21 cellular contexts compared by ENCODE assay signal in genomic region chr3:139974809-139975425, GRCh38. TPM values are rescaled to one million over a fixed set of nuclear protein-coding genes. Genes with fewer than 3 reads are reported as not detected.
"Had no signal": no experiment of that assay in that cellular context is flagged by ENCODE, and none has a peak within 500 bp of the region (broad histone marks: within the 10 kb centered on the region; RNA-seq: fewer than 3 reads in every experiment).

No MANE protein-coding gene starts in this region.

- H3K27me3 ChIP-seq: adrenal gland, breast epithelium, Peyer's patch had no signal

- H3K36me3 Mint-ChIP-seq: activated naive CD8-positive, alpha-beta T cell treated with anti-CD3 and anti-CD28 coated beads, Interleukin-2, amount 10 ng/mL, durations not matched to agents 7 days and 5 days; IgD-negative memory B cell had no signal

- H3K27ac ChIP-seq: adrenal gland, breast epithelium, Peyer's patch, RWPE1 had no signal

- H3K27me3 Mint-ChIP-seq: activated CD4-positive, alpha-beta memory T cell treated with anti-CD3 and anti-CD28 coated beads, Interleukin-2, amount 10 ng/mL, durations not matched to agents 7 days and 5 days; activated naive CD8-positive, alpha-beta T cell treated with anti-CD3 and anti-CD28 coated beads, Interleukin-2, amount 10 ng/mL, durations not matched to agents 7 days and 5 days; IgD-negative memory B cell had no signal

- H3K4me1 Mint-ChIP-seq: activated CD4-positive, alpha-beta memory T cell treated with anti-CD3 and anti-CD28 coated beads, Interleukin-2, amount 10 ng/mL, durations not matched to agents 7 days and 5 days; activated naive CD8-positive, alpha-beta T cell treated with anti-CD3 and anti-CD28 coated beads, Interleukin-2, amount 10 ng/mL, durations not matched to agents 7 days and 5 days; IgD-negative memory B cell had no signal

- H3K9me3 ChIP-seq: adrenal gland, breast epithelium, Peyer's patch had no signal

- H3K36me3 ChIP-seq: adrenal gland, breast epithelium, Peyer's patch had no signal

- H3K4me1 ChIP-seq: adrenal gland, breast epithelium, Peyer's patch had no signal

- DNase-seq: activated CD4-positive, alpha-beta memory T cell treated with anti-CD3 and anti-CD28 coated beads, Interleukin-2, amount 10 ng/mL, durations not matched to agents 7 days and 5 days; activated CD4-positive, alpha-beta T cell treated with anti-CD3 and anti-CD28 coated beads, Interleukin-2, amount 50 U/mL, for 1 hour; activated CD4-positive, CD25-positive, alpha-beta regulatory T cell; activated naive CD4-positive, alpha-beta T cell treated with anti-CD3 and anti-CD28 coated beads, Interleukin-2, amount 50 U/mL, for 16 hours; activated naive CD8-positive, alpha-beta T cell treated with anti-CD3 and anti-CD28 coated beads, Interleukin-2, amount 10 ng/mL, durations not matched to agents 7 days and 5 days; adrenal gland; central memory CD4-positive, alpha-beta T cell; KG1; NCI-H1048; NCI-H2029; NCI-H2107; NCI-H510A treated with DMSO at 0.1 percent for 48 hours; Peyer's patch; SHP77 treated with DMSO at 0.1 percent for 48 hours; T-helper 9 cell had no signal

- H3K9me3 Mint-ChIP-seq: activated CD4-positive, alpha-beta memory T cell treated with anti-CD3 and anti-CD28 coated beads, Interleukin-2, amount 10 ng/mL, durations not matched to agents 7 days and 5 days; activated naive CD8-positive, alpha-beta T cell treated with anti-CD3 and anti-CD28 coated beads, Interleukin-2, amount 10 ng/mL, durations not matched to agents 7 days and 5 days; IgD-negative memory B cell; T-helper 1 cell treated with Interleukin-12 subunit alpha and Interleukin-12 subunit beta and Interleukin-4 antibody, amounts not matched to agents 30 μg/mL and 1 μg/mL, for 36 hours had no signal

- H3K4me3 Mint-ChIP-seq: activated CD4-positive, alpha-beta memory T cell treated with anti-CD3 and anti-CD28 coated beads, Interleukin-2, amount 10 ng/mL, durations not matched to agents 7 days and 5 days; activated naive CD8-positive, alpha-beta T cell treated with anti-CD3 and anti-CD28 coated beads, Interleukin-2, amount 10 ng/mL, durations not matched to agents 7 days and 5 days; IgD-negative memory B cell; T-helper 1 cell treated with Interleukin-12 subunit alpha and Interleukin-12 subunit beta and Interleukin-4 antibody, amounts not matched to agents 30 μg/mL and 1 μg/mL, for 36 hours had no signal

- H3K4me3 ChIP-seq: adrenal gland, breast epithelium, Peyer's patch had no signal

- H3K27ac Mint-ChIP-seq: activated CD4-positive, alpha-beta memory T cell treated with anti-CD3 and anti-CD28 coated beads, Interleukin-2, amount 10 ng/mL, durations not matched to agents 7 days and 5 days; activated naive CD8-positive, alpha-beta T cell treated with anti-CD3 and anti-CD28 coated beads, Interleukin-2, amount 10 ng/mL, durations not matched to agents 7 days and 5 days; IgD-negative memory B cell; T-helper 1 cell treated with Interleukin-12 subunit alpha and Interleukin-12 subunit beta and Interleukin-4 antibody, amounts not matched to agents 30 μg/mL and 1 μg/mL, for 36 hours had no signal

RNA-seq across cellular contexts. Expression of gene CLSTN2, which starts 39.9 kb away (rescaled TPM):
- total RNA-seq: activated CD4-positive, alpha-beta memory T cell treated with anti-CD3 and anti-CD28 coated beads, Interleukin-2, amount 10 ng/mL, durations not matched to agents 7 days and 5 days; activated CD8-positive, alpha-beta memory T cell treated with anti-CD3 and anti-CD28 coated beads for 36 hours; activated naive CD8-positive, alpha-beta T cell treated with anti-CD3 and anti-CD28 coated beads, Interleukin-2, amount 10 ng/mL, durations not matched to agents 7 days and 5 days; SK-MEL-5 had no signal
- polyA plus RNA-seq: IgD-negative memory B cell had no signal
